In genomic region chr6:166244353-166245045, GRCh38 we compare ENCODE assay signal across 9 cellular contexts.
A peak's percentile ranks its signal among the peaks of the same experiment; 100 is the strongest.
DNase-seq lines count a peak whose midpoint lies in the region; ATAC-seq, FAIRE-seq and TF ChIP-seq lines count a peak whose summit lies in the region.
"Had no signal": no experiment of that assay in that cellular context is flagged by ENCODE, and none has a peak within 500 bp of the region (broad histone marks: within the 10 kb centered on the region; RNA-seq: fewer than 3 reads in every experiment).

No MANE protein-coding gene starts in this region.

- DNase-seq in GM19240 (ENCODE audit: insufficient read length, low spot score), result peak; percentile 22
- DNase-seq in activated T-helper 2 cell treated with anti-CD3 and anti-CD28 coated beads, Interferon-gamma antibody, Interleukin-2, Interleukin-4, amounts not matched to agents 10 μg/mL and 5 μg/mL and 100 μg/mL, durations not matched to agents 14 hours and 24 hours and 36 hours (ENCODE audit: low spot score), result peak; percentile 26
- DNase-seq in HuH-7.5 (ENCODE audit: low spot score), result no peak
- DNase-seq in ovary, result no peak
- no peak for DNase-seq in GM12892 (ENCODE audit: insufficient read length)
- no peak for DNase-seq in SK-N-DZ (ENCODE audit: low spot score)

- peaks cover 10 to 20% (median 18%) of the 10 kb centered on the region in 10 experiments for H3K4me1 ChIP-seq in BLaER1 treated with 17β-estradiol and CSF1 and Interleukin-3, amounts not matched to agents 10 nM and 100 nM
- no peaks in the 10 kb centered on the region for H3K4me1 ChIP-seq in ovary (ENCODE audit: insufficient read depth)

- H3K27me3 Mint-ChIP-seq in activated T-helper 2 cell treated with anti-CD3 and anti-CD28 coated beads, Interferon-gamma antibody, Interleukin-2, Interleukin-4, amounts not matched to agents 10 μg/mL and 5 μg/mL and 100 μg/mL, durations not matched to agents 14 hours and 24 hours and 36 hours (ENCODE audit: low read depth), result peaks cover 25% of the 10 kb centered on the region

- H3K9me3 ChIP-seq in BLaER1 treated with 17β-estradiol and CSF1 and Interleukin-3, amounts not matched to agents 10 nM and 100 nM (replicated peaks in 1 of 11), result no peaks in the 10 kb centered on the region
- H3K9me3 ChIP-seq in ovary, result no peaks in the 10 kb centered on the region

- intact Hi-C loops in activated T-helper 2 cell treated with anti-CD3 and anti-CD28 coated beads, Interferon-gamma antibody, Interleukin-2, Interleukin-4, amounts not matched to agents 10 μg/mL and 5 μg/mL and 100 μg/mL, durations not matched to agents 14 hours and 24 hours and 36 hours (cut with micrococcal nuclease), result loop anchor here (1.0 kb wide), 1 partner anchor 9 kb away; no protein-coding TSS in a partner anchor
- intact Hi-C loops in ovary (cut with DNase I), result no loop called here

- no peaks in the 10 kb centered on the region for H4K20me1 ChIP-seq in BLaER1 treated with 17β-estradiol and CSF1 and Interleukin-3, amounts not matched to agents 10 nM and 100 nM

- no peaks in the 10 kb centered on the region for H3K36me3 Mint-ChIP-seq in activated T-helper 2 cell treated with anti-CD3 and anti-CD28 coated beads, Interferon-gamma antibody, Interleukin-2, Interleukin-4, amounts not matched to agents 10 μg/mL and 5 μg/mL and 100 μg/mL, durations not matched to agents 14 hours and 24 hours and 36 hours (ENCODE audit: low read depth)

- H3K27ac ChIP-seq in BLaER1 treated with 17β-estradiol and CSF1 and Interleukin-3, amounts not matched to agents 10 nM and 100 nM, result no peak overlapping the region
- H3K27ac ChIP-seq in ovary, result no peak overlapping the region

- no peaks in the 10 kb centered on the region for H3K36me3 ChIP-seq in BLaER1 treated with 17β-estradiol and CSF1 and Interleukin-3, amounts not matched to agents 10 nM and 100 nM
- H3K36me3 ChIP-seq in ovary, result no peaks in the 10 kb centered on the region

- H3K27me3 ChIP-seq in BLaER1 treated with 17β-estradiol and CSF1 and Interleukin-3, amounts not matched to agents 10 nM and 100 nM, result peaks cover 0 to 6% (median 0%) of the 10 kb centered on the region in 11 experiments; a peak in 2 of 22 replicates
- no peaks in the 10 kb centered on the region for H3K27me3 ChIP-seq in ovary

- peaks cover 21% of the 10 kb centered on the region for H3K4me1 Mint-ChIP-seq in activated T-helper 2 cell treated with anti-CD3 and anti-CD28 coated beads, Interferon-gamma antibody, Interleukin-2, Interleukin-4, amounts not matched to agents 10 μg/mL and 5 μg/mL and 100 μg/mL, durations not matched to agents 14 hours and 24 hours and 36 hours (ENCODE audit: low read depth)

- TF ChIP-seq POLR2A in ovary (IDR thresholded peaks at IDR 0.05), result no peak
- TF ChIP-seq POLR2A in GM12892 (IDR thresholded peaks at IDR 0.05; ENCODE audit: low read depth, low read length), result no peak

- no peak for FAIRE-seq in GM12892 (lab: Jason Lieb, UNC)

- H3K4me3 Mint-ChIP-seq in activated T-helper 2 cell treated with anti-CD3 and anti-CD28 coated beads, Interferon-gamma antibody, Interleukin-2, Interleukin-4, amounts not matched to agents 10 μg/mL and 5 μg/mL and 100 μg/mL, durations not matched to agents 14 hours and 24 hours and 36 hours (ENCODE audit: low read depth), result peak overlapping the region; percentile 38

- no peak for TF ChIP-seq CTCF in ovary (IDR thresholded peaks at IDR 0.05)

- peak; percentile 84 for ATAC-seq in HG03060 (IDR thresholded peaks at IDR 0.05; ENCODE audit: low read depth, unreplicated experiment)
- ATAC-seq: esophagus mucosa had no signal

- peak overlapping the region; percentile 59 to 82 (median 78) for H3K4me2 ChIP-seq in BLaER1 treated with 17β-estradiol and CSF1 and Interleukin-3, amounts not matched to agents 10 nM and 100 nM

- H3K27ac Mint-ChIP-seq in activated T-helper 2 cell treated with anti-CD3 and anti-CD28 coated beads, Interferon-gamma antibody, Interleukin-2, Interleukin-4, amounts not matched to agents 10 μg/mL and 5 μg/mL and 100 μg/mL, durations not matched to agents 14 hours and 24 hours and 36 hours, result no peak overlapping the region

- WGBS in ovary, 3 donors, result 57 to 64% (median 62%) methylated on average over 11 of the region's 11 CpGs

- no peak for TF ChIP-seq EP300 in ovary (IDR thresholded peaks at IDR 0.05)

- H3K9me3 Mint-ChIP-seq in activated T-helper 2 cell treated with anti-CD3 and anti-CD28 coated beads, Interferon-gamma antibody, Interleukin-2, Interleukin-4, amounts not matched to agents 10 μg/mL and 5 μg/mL and 100 μg/mL, durations not matched to agents 14 hours and 24 hours and 36 hours, result no peaks in the 10 kb centered on the region

- H3K9ac ChIP-seq in BLaER1 treated with 17β-estradiol and CSF1 and Interleukin-3, amounts not matched to agents 10 nM and 100 nM, result peak overlapping the region in 4 of 11 experiments; percentile 4 to 20 (median 12); a peak in 4 of 22 replicates

- H3K4me3 ChIP-seq in BLaER1 treated with 17β-estradiol and CSF1 and Interleukin-3, amounts not matched to agents 10 nM and 100 nM, result peak overlapping the region in 1 of 10 experiments; percentile 20; a peak in 2 of 20 replicates
- no peak overlapping the region for H3K4me3 ChIP-seq in ovary

Comparison
In these comparisons a context has a peak if more than half of its experiments do, and no peak if none do; other contexts are left out.
1. DNase-seq: peak in GM19240 (single experiment) and activated T-helper 2 cell treated with anti-CD3 and anti-CD28 coated beads, Interferon-gamma antibody, Interleukin-2, Interleukin-4, amounts not matched to agents 10 μg/mL and 5 μg/mL and 100 μg/mL, durations not matched to agents 14 hours and 24 hours and 36 hours (single experiment); none in HuH-7.5 (single experiment), ovary (0 of 5), GM12892 (single experiment) and SK-N-DZ (single experiment).